9 cellular contexts compared by ENCODE assay signal in the genomic region with DNA sequence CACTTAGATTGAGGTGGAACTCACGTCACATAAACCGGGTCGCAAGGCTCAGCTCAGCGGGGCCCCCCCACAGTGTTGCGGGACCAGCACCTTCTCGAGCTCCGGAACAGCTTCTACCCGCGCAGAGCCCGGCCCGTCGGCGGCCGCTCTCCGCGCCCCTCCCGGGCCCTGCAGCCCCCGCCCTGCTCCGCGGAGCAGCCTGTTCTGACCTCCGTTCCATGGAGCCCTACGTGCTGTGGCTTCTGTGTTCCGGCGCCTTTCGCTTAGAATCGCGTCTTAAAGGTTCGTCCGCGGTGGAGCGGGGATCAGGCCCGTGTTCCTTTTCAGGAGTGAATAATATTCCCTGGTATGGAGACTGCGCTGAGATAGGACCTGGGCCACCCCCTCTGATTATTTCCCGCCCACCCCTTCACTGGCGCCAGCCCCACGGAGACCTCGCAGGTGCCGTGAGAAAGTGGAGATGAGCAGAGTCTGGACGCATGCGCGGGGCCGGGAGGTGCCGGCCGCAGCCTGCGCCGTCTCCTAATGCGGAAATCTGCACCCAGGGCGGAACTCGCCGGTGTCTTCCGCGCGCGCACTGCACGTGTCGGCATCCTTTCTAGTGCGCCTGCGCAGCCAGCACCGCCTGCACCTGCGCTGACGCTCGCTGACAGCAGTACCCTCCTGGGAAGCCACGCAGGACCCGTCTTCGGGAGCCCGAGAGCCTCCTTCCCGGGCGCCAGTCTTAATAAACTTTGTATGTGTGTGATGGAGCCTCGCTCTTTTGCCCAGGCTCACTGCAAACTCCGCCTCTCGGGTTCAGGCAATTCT. TPM values are rescaled to one million over a fixed set of nuclear protein-coding genes. Genes with fewer than 3 reads are reported as not detected.
DNase-seq lines count a peak whose midpoint lies in the region; ATAC-seq and TF ChIP-seq lines count a peak whose summit lies in the region.
"Had no signal": no experiment of that assay in that cellular context is flagged by ENCODE, and none has a peak within 500 bp of the region (broad histone marks: within the 10 kb centered on the region; RNA-seq: fewer than 3 reads in every experiment).

No MANE protein-coding gene starts in this region.

- no peaks in the 10 kb centered on the region for H3K27me3 Mint-ChIP-seq in T-helper 17 cell
- peaks cover 7% of the 10 kb centered on the region for H3K27me3 Mint-ChIP-seq in glutamatergic neuron (ENCODE audit: unreplicated experiment)

- H3K79me2 ChIP-seq in GM23248 (ENCODE audit: insufficient read depth), result no peaks in the 10 kb centered on the region

- peak overlapping the region; percentile 65 for H3K4me2 ChIP-seq in GM23248 (ENCODE audit: unreplicated experiment)

- peaks cover 5% of the 10 kb centered on the region; the same call in 1 of the 2 replicates for H3F3A ChIP-seq in GM23248 (ENCODE audit: insufficient read depth)

- no peaks in the 10 kb centered on the region for H3K36me3 ChIP-seq in GM23248 (ENCODE audit: low read depth)
- no peaks in the 10 kb centered on the region for H3K36me3 ChIP-seq in psoas muscle (ENCODE audit: insufficient read depth in 1 of 2, low read depth in 1 of 2)
- H3K36me3 ChIP-seq in thyroid gland, result no peaks in the 10 kb centered on the region
- H3K36me3 ChIP-seq in brain microvascular endothelial cell (replicated peaks), result no peaks in the 10 kb centered on the region

- H3K4me3 Mint-ChIP-seq in T-helper 17 cell, result peak overlapping the region; percentile 80
- peak overlapping the region; percentile 49 for H3K4me3 Mint-ChIP-seq in glutamatergic neuron (ENCODE audit: unreplicated experiment)

- in situ Hi-C loops in GM23248 (cut with MboI) (no loop called here), brain microvascular endothelial cell (cut with HindIII; ENCODE audit: low pct_ligation_motif_present, low sequenced_read_pairs) (no loop called here)

- H3K36me3 Mint-ChIP-seq in T-helper 17 cell (ENCODE audit: low read depth) (no peaks in the 10 kb centered on the region), glutamatergic neuron (ENCODE audit: unreplicated experiment) (peaks cover 13% of the 10 kb centered on the region)

- no peaks in the 10 kb centered on the region for H3K9me2 ChIP-seq in GM23248 (ENCODE audit: insufficient read depth)

- peaks cover 13% of the 10 kb centered on the region for H3K9me3 Mint-ChIP-seq in glutamatergic neuron (ENCODE audit: unreplicated experiment)

- 60 to 81% methylated on average over 49 to 66 of the region's 71 CpGs for WGBS in GM23248 (ENCODE audit: low coverage in 1 of 2, low lambda C conversion rate in 2 of 2, missing lambda C conversion rate in 2 of 2), 2 experiments
- WGBS in psoas muscle, 3 donors, result 54 to 58% (median 56%) methylated on average over 71 of the region's 71 CpGs
- 67% methylated on average over 57 to 66 of the region's 71 CpGs for WGBS in thyroid gland, 2 donors

- DNase-seq in GM23248 (no peak), T-helper 17 cell (no peak), glutamatergic neuron (no peak), psoas muscle (no peak), thyroid gland (no peak), brain microvascular endothelial cell (no peak), hepatic stellate cell (ENCODE audit: low spot score) (no peak)

- ATAC-seq in T-helper 17 cell (no peak), psoas muscle (no peak), GM21737 (IDR thresholded peaks at IDR 0.05; ENCODE audit: unreplicated experiment) (no peak)

- no peak for TF ChIP-seq POLR2A in thyroid gland (IDR thresholded peaks at IDR 0.05)

- no peaks in the 10 kb centered on the region for H3K9me3 ChIP-seq in GM23248 (ENCODE audit: low read depth)
- H3K9me3 ChIP-seq in T-helper 17 cell (ENCODE audit: control insufficient read depth, low read length, poor library complexity, severe bottlenecking), result no peaks in the 10 kb centered on the region
- no peaks in the 10 kb centered on the region for H3K9me3 ChIP-seq in psoas muscle
- H3K9me3 ChIP-seq in thyroid gland, result no peaks in the 10 kb centered on the region

- H3K4me3 ChIP-seq in GM23248 (peak overlapping the region; percentile 60; the same call in 1 of the 2 replicates), psoas muscle (peak overlapping the region; percentile 63), thyroid gland (replicated peaks in 1 of 3) (peak overlapping the region in 1 of 3 donors; percentile 37), brain microvascular endothelial cell (ENCODE audit: low read depth, low read length) (no peak overlapping the region)

- H2AFZ ChIP-seq in GM23248, result peak overlapping the region; percentile 73

- H3K27ac Mint-ChIP-seq in T-helper 17 cell (no peak overlapping the region), glutamatergic neuron (ENCODE audit: unreplicated experiment) (no peak overlapping the region)

- H3K9ac ChIP-seq in GM23248, result no peak overlapping the region

- intact Hi-C loops in psoas muscle (cut with DNase I), result loop anchor here in 1 of 2 donors (5.0 kb wide), 1 partner anchor 244 kb away; a partner anchor contains a TSS
- intact Hi-C loops in thyroid gland (cut with DNase I), result no loop called here

- H3K27me3 ChIP-seq in GM23248 (replicated peaks; ENCODE audit: insufficient read depth) (no peaks in the 10 kb centered on the region), psoas muscle (ENCODE audit: insufficient read depth in 3 of 3, low read length in 2 of 3) (peaks cover 0 to 3% (median 0%) of the 10 kb centered on the region in 3 donors), thyroid gland (no peaks in the 10 kb centered on the region), brain microvascular endothelial cell (replicated peaks) (no peaks in the 10 kb centered on the region)

- no peak for TF ChIP-seq CTCF in glutamatergic neuron (IDR thresholded peaks at IDR 0.05; ENCODE audit: partially characterized antibody, unreplicated experiment)
- TF ChIP-seq CTCF in psoas muscle (IDR thresholded peaks at IDR 0.05), result no peak
- TF ChIP-seq CTCF in thyroid gland (IDR thresholded peaks at IDR 0.05), result no peak
- no peak for TF ChIP-seq CTCF in brain microvascular endothelial cell (IDR thresholded peaks at IDR 0.05; ENCODE audit: low read depth, low read length, missing control alignments)

- H3K4me1 ChIP-seq in GM23248 (ENCODE audit: insufficient read depth) (no peaks in the 10 kb centered on the region), psoas muscle (no peaks in the 10 kb centered on the region), thyroid gland (peaks cover 4 to 13% of the 10 kb centered on the region in 2 donors)

- H3K27ac ChIP-seq in GM23248 (no peak overlapping the region), psoas muscle (no peak overlapping the region), thyroid gland (no peak overlapping the region), brain microvascular endothelial cell (no peak overlapping the region)

- H3K4me1 Mint-ChIP-seq in T-helper 17 cell (no peaks in the 10 kb centered on the region), glutamatergic neuron (ENCODE audit: low read depth, unreplicated experiment) (no peaks in the 10 kb centered on the region)

- no peaks in the 10 kb centered on the region for H4K20me1 ChIP-seq in GM23248 (ENCODE audit: insufficient read depth)

RNA-seq across cellular contexts. Expression of a gene that starts 30.9 kb away (rescaled TPM):
- 3.6 and 16.6 TPM in 2 replicates for total RNA-seq in GM23248 (2014; rRNA removed; shearing (Covaris generic))
- polyA plus RNA-seq in GM23248 (2016; fragmentation: Nextera tagmentation; extraction: Ambion mirVana), result 3.0 and 4.0 TPM in 2 replicates
- 1 to 10 TPM; 4.1 to 8.1 TPM for total RNA-seq in T-helper 17 cell
- total RNA-seq in glutamatergic neuron (ENCODE audit: unreplicated experiment), result 36.2 TPM
- total RNA-seq in psoas muscle, result 10 to 100 TPM; 10.2 to 15.3 (median 12.4) TPM
- 1 to 10 TPM; 2.2 to 9.0 (median 4.6) TPM for polyA plus RNA-seq in psoas muscle
- 10 to 100 TPM; 17.5 to 36.4 (median 30.9) TPM for total RNA-seq in thyroid gland

RNA-seq across cellular contexts. Expression of a gene that starts 48.1 kb away (rescaled TPM):
- not detected in 2 replicates for total RNA-seq in GM23248 (2014; rRNA removed; shearing (Covaris generic))
- polyA plus RNA-seq in GM23248 (2016; fragmentation: Nextera tagmentation; extraction: Ambion mirVana) (not detected in 2 replicates), psoas muscle (under 1 TPM in 1 of 3 donors, not detected in 2; 0.03 TPM)
- total RNA-seq in T-helper 17 cell (under 1 TPM; 0.52 to 0.76 TPM), glutamatergic neuron (ENCODE audit: unreplicated experiment) (3.9 TPM), psoas muscle (not detected), thyroid gland (under 1 TPM in 1 of 4 donors, not detected in 3; 0.54 TPM)
- total RNA-seq: glomerular endothelial cell had no signal
